9 cellular contexts compared by ENCODE assay signal in the genomic region with DNA sequence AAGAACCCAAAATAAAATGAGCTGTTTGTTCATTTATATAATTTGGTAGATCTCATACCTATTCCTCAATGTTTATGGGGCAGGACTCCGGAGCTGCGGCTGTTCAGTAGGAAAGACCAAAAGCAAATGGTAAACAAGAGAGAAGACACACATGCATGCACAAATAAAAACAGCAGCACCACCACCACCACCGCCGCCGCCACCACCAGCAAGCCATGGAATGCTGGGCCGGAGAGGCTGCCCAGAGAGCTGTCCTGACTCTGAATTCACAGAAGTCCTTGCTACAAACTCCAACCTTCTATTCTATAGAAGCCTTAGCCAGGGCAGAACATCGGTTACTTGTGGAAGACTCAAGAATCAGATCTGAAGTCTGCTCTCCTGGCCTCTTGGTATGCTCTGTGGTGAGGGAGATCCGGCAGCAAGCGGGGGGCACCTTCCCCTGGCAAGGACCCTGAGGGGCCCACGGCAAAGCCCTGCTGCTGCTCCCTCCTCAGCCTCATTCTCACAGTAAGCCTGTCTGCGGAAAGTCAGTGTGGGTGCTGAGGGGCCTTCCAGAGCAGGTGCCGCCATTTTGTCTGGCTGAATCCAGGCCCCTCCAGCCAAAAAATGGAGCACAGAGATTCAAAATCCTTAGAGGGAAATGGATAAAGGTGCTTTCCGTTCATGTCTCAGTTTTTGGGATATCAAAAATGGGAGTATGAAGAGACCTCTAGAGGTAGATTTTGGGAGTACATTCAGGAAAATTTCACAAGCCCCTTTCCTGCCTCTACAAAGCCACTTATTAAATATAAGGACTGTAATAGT. TPM values are rescaled to one million over a fixed set of nuclear protein-coding genes. Genes with fewer than 3 reads are reported as not detected.
A peak's percentile ranks its signal among the peaks of the same experiment; 100 is the strongest.
DNase-seq lines count a peak whose midpoint lies in the region; ATAC-seq and TF ChIP-seq lines count a peak whose summit lies in the region.
"Had no signal": no experiment of that assay in that cellular context is flagged by ENCODE, and none has a peak within 500 bp of the region (broad histone marks: within the 10 kb centered on the region; RNA-seq: fewer than 3 reads in every experiment).

No MANE protein-coding gene starts in this region.

- H3K4me1 ChIP-seq in ascending aorta, result no peaks in the 10 kb centered on the region

- no peaks in the 10 kb centered on the region for H3K36me3 ChIP-seq in ascending aorta

- no peak overlapping the region for H3K4me3 ChIP-seq in ascending aorta

- H3K27ac ChIP-seq in ascending aorta, result no peak overlapping the region

- peak; percentile 40 to 57 (median 54) for TF ChIP-seq CTCF in ascending aorta (IDR thresholded peaks at IDR 0.05)

- no peaks in the 10 kb centered on the region for H3K27me3 ChIP-seq in ascending aorta

- no peaks in the 10 kb centered on the region for H3K9me3 ChIP-seq in ascending aorta

- ATAC-seq in GM21723 (IDR thresholded peaks at IDR 0.05; ENCODE audit: unreplicated experiment), result no peak

- DNase-seq in NCI-H2107 treated with DMSO at 0.1 percent for 48 hours (lab: John Stamatoyannopoulos, UW; ENCODE audit: unreplicated experiment), result peak; percentile 29
- no peak for DNase-seq in NCI-H2107 (lab: John Stamatoyannopoulos, UW)
- peak; percentile 16 for DNase-seq in NCI-H1092 treated with DMSO at 0.1 percent for 48 hours (lab: John Stamatoyannopoulos, UW)
- no peak for DNase-seq in ascending aorta (ENCODE audit: low spot score in 2 of 2)
- peak; percentile 22 for DNase-seq in midbrain (lab: John Stamatoyannopoulos, UW)
- DNase-seq in Ammon's horn (ENCODE audit: low spot score), result no peak
- no peak for DNase-seq in stimulated activated CD4-positive, alpha-beta T cell treated with anti-CD3 and anti-CD28 coated beads, Interleukin-4, amount 100 ng/mL, for 4 hours

- intact Hi-C loops in ascending aorta (cut with DNase I), result loop anchor here (2.0 kb wide), 1 partner anchor 27 kb away; no protein-coding TSS in a partner anchor

RNA-seq across cellular contexts. Expression of a gene that starts 6.4 kb away (rescaled TPM):
- not detected for total RNA-seq in ascending aorta
- total RNA-seq: Daoy had no signal

RNA-seq across cellular contexts. Expression of a gene that starts 43.8 kb away (rescaled TPM):
- total RNA-seq in ascending aorta, result 123 TPM

Comparison
In these comparisons a context has a peak if more than half of its experiments do, and no peak if none do; other contexts are left out.
1. DNase-seq: peak in NCI-H2107 treated with DMSO at 0.1 percent for 48 hours (single experiment), NCI-H1092 treated with DMSO at 0.1 percent for 48 hours (single experiment) and midbrain (single experiment); none in NCI-H2107 (single experiment), ascending aorta (0 of 2), Ammon's horn (single experiment) and stimulated activated CD4-positive, alpha-beta T cell treated with anti-CD3 and anti-CD28 coated beads, Interleukin-4, amount 100 ng/mL, for 4 hours (0 of 2).